ENCODE assay signal across 2 cellular contexts in the genomic region with DNA sequence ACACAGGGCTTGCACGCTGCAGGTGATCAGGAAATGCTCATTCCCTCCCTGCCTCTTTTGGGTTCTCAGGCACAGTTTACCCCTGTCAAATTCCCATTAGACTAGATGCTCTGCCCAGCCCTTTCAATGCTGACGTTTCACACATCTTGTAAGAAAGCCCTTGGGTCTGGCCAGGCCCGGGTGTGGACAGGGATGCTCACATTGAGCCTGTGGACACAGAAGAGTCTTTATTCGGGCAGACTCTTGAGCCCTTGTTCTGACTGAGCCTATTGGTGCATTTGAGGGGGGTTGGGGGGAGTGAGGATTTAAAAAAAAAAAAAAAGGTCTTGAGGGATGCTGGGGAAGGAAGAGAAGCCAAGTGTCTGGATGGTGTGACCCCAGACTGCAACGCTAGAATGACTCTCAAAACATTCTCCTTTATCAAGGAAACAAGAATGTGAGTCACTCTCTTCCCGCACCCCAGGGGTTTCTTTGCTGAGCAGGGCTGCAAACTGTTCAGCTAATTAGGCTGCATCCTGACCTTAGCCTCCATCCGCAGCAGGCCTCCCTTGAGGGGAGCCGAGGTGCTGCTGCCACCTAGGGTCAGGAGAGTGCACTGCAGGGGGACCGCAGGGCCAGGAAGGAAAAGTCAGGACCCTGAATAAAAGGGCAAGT.
TF ChIP-seq lines count a peak whose summit lies in the region.

No MANE protein-coding gene starts in this region.

TF ChIP-seq in IMR-90, 13 proteins besides CTCF, POLR2A, EP300 and RAD21:
- TF ChIP-seq MAZ (IDR thresholded peaks at IDR 0.05; ENCODE audit: borderline replicate concordance, low read depth, low read length) = peak; percentile 56; the same call in 1 of the 2 replicates
- TF ChIP-seq RCOR1 (IDR thresholded peaks at IDR 0.05; ENCODE audit: insufficient replicate concordance, low read length) = peak; percentile 26
- TF ChIP-seq, protein P1, sequence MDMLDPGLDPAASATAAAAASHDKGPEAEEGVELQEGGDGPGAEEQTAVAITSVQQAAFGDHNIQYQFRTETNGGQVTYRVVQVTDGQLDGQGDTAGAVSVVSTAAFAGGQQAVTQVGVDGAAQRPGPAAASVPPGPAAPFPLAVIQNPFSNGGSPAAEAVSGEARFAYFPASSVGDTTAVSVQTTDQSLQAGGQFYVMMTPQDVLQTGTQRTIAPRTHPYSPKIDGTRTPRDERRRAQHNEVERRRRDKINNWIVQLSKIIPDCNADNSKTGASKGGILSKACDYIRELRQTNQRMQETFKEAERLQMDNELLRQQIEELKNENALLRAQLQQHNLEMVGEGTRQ (IDR thresholded peaks at IDR 0.05; ENCODE audit: low read depth, low read length) = no peak
- TF ChIP-seq SMC3 (IDR thresholded peaks at IDR 0.05; ENCODE audit: low read depth, low read length) = peak; percentile 85
- TF ChIP-seq FOS (IDR thresholded peaks at IDR 0.05; ENCODE audit: low read depth, low read length) = 0 out of 2 replicates have a peak, but pooled peaks have one; percentile 26

TF ChIP-seq in K562, 482 proteins besides CTCF, POLR2A, EP300 and RAD21:
- TF ChIP-seq STAG1 (CRISPR knock-in tag; IDR thresholded peaks at IDR 0.05; ENCODE audit: borderline replicate concordance) (peak; percentile 70; the same call in 1 of the 2 replicates), POU5F1 (IDR thresholded peaks at IDR 0.05; ENCODE audit: borderline replicate concordance, low read depth, low read length, partially characterized antibody) (no peak), HCFC1 (IDR thresholded peaks at IDR 0.05; ENCODE audit: low read depth, low read length) (0 out of 2 replicates have a peak, but pooled peaks have one; percentile 14), ZNF551 (CRISPR knock-in tag; IDR thresholded peaks at IDR 0.05) (no peak), RCOR1 (IDR thresholded peaks at IDR 0.05; ENCODE audit: borderline replicate concordance in 1 of 2, low read depth in 2 of 2, low read length in 2 of 2) (peak in 1 of 2 experiments; percentile 66; a peak in 2 of 4 replicates), ZNF197 (CRISPR knock-in tag; IDR thresholded peaks at IDR 0.05; ENCODE audit: low read depth) (no peak), TEAD4 (IDR thresholded peaks at IDR 0.05; ENCODE audit: low read length) (no peak), TEAD4 (CRISPR knock-in tag; IDR thresholded peaks at IDR 0.05; ENCODE audit: borderline replicate concordance) (no peak), CBFB (CRISPR knock-in tag; IDR thresholded peaks at IDR 0.05) (0 out of 2 replicates have a peak, but pooled peaks have one; percentile 28), SMC3 (conservative IDR thresholded peaks at IDR 0.05; ENCODE audit: insufficient read depth, low read depth, low read length) (peak; percentile 81), ZBTB7A (IDR thresholded peaks at IDR 0.05; ENCODE audit: borderline replicate concordance, control insufficient read depth, low read depth, low read length) (peak; percentile 38; the same call in 1 of the 2 replicates), XRCC5 (IDR thresholded peaks at IDR 0.05; ENCODE audit: low read depth, low read length) (0 out of 2 replicates have a peak, but pooled peaks have one; percentile 49), CHD1 (IDR thresholded peaks at IDR 0.05; ENCODE audit: low read length) (no peak), ARID1B (IDR thresholded peaks at IDR 0.05) (no peak), HDAC6 (IDR thresholded peaks at IDR 0.05; ENCODE audit: low read depth, low read length) (no peak), CTBP1 (IDR thresholded peaks at IDR 0.05; ENCODE audit: borderline replicate concordance) (peak; percentile 36; the same call in 1 of the 2 replicates), ZC3H8 (IDR thresholded peaks at IDR 0.05) (no peak), MTA1 (IDR thresholded peaks at IDR 0.05; ENCODE audit: borderline replicate concordance) (no peak), BHLHE40 (IDR thresholded peaks at IDR 0.05; ENCODE audit: low read length) (0 out of 2 replicates have a peak, but pooled peaks have one; percentile 22), KLF16 (IDR thresholded peaks at IDR 0.05) (0 out of 2 replicates have a peak, but pooled peaks have one; percentile 66)
- TF ChIP-seq, protein P2, sequence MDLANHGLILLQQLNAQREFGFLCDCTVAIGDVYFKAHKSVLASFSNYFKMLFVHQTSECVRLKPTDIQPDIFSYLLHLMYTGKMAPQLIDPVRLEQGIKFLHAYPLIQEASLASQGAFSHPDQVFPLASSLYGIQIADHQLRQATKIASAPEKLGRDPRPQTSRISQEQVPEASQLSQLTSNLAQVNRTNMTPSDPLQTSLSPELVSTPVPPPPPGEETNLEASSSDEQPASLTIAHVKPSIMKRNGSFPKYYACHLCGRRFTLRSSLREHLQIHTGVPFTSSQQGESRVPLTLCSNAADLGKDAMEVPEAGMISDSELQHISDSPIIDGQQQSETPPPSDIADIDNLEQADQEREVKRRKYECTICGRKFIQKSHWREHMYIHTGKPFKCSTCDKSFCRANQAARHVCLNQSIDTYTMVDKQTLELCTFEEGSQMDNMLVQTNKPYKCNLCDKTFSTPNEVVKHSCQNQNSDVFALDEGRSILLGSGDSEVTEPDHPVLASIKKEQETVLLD (IDR thresholded peaks at IDR 0.05) = no peak
- TF ChIP-seq, protein P3, sequence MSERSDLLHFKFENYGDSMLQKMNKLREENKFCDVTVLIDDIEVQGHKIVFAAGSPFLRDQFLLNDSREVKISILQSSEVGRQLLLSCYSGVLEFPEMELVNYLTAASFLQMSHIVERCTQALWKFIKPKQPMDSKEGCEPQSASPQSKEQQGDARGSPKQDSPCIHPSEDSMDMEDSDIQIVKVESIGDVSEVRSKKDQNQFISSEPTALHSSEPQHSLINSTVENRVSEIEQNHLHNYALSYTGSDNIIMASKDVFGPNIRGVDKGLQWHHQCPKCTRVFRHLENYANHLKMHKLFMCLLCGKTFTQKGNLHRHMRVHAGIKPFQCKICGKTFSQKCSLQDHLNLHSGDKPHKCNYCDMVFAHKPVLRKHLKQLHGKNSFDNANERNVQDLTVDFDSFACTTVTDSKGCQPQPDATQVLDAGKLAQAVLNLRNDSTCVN (CRISPR knock-in tag; IDR thresholded peaks at IDR 0.05) = no peak
- TF ChIP-seq, protein P4, sequence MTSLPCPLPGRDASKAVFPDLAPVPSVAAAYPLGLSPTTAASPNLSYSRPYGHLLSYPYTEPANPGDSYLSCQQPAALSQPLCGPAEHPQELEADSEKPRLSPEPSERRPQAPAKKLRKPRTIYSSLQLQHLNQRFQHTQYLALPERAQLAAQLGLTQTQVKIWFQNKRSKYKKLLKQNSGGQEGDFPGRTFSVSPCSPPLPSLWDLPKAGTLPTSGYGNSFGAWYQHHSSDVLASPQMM (CRISPR knock-in tag; IDR thresholded peaks at IDR 0.05) = no peak
- TF ChIP-seq, protein P5, sequence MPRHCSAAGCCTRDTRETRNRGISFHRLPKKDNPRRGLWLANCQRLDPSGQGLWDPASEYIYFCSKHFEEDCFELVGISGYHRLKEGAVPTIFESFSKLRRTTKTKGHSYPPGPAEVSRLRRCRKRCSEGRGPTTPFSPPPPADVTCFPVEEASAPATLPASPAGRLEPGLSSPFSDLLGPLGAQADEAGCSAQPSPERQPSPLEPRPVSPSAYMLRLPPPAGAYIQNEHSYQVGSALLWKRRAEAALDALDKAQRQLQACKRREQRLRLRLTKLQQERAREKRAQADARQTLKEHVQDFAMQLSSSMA (CRISPR knock-in tag; IDR thresholded peaks at IDR 0.05) = no peak
- TF ChIP-seq, protein P6, sequence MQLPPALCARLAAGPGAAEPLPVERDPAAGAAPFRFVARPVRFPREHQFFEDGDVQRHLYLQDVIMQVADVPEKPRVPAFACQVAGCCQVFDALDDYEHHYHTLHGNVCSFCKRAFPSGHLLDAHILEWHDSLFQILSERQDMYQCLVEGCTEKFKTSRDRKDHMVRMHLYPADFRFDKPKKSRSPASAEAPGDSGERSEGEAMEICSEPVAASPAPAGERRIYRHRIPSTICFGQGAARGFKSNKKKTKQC (CRISPR knock-in tag; IDR thresholded peaks at IDR 0.05) = no peak
- TF ChIP-seq, protein P7, sequence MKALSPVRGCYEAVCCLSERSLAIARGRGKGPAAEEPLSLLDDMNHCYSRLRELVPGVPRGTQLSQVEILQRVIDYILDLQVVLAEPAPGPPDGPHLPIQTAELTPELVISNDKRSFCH (CRISPR knock-in tag; IDR thresholded peaks at IDR 0.05) = no peak
- TF ChIP-seq, protein P7 (tag; IDR thresholded peaks at IDR 0.05) = 0 out of 2 replicates have a peak, but pooled peaks have one; percentile 13
